In genomic region chr12:27498761-27499160, GRCh38 we compare ENCODE assay signal across 24 cellular contexts. TPM values are rescaled to one million over a fixed set of nuclear protein-coding genes. Genes with fewer than 3 reads are reported as not detected.
DNase-seq lines count a peak whose midpoint lies in the region; ATAC-seq, FAIRE-seq and TF ChIP-seq lines count a peak whose summit lies in the region.
"Had no signal": no experiment of that assay in that cellular context is flagged by ENCODE, and none has a peak within 500 bp of the region (broad histone marks: within the 10 kb centered on the region; RNA-seq: fewer than 3 reads in every experiment).

No MANE protein-coding gene starts in this region.

- CTCF ChIA-PET in K562 (lab: Yijun Ruan, JAX; ENCODE audit: low intra/inter-chr PET ratio) = no interaction called here

- no peak overlapping the region for H3K9ac ChIP-seq in BLaER1 treated with 17β-estradiol and CSF1 and Interleukin-3, amounts not matched to agents 10 nM and 100 nM
- H3K9ac ChIP-seq in K562 (ENCODE audit: insufficient read depth in 1 of 2, low read depth in 2 of 2, low read length in 2 of 2) = no peak overlapping the region

- no peak overlapping the region for H3K4me3 ChIP-seq in BLaER1 treated with 17β-estradiol and CSF1 and Interleukin-3, amounts not matched to agents 10 nM and 100 nM
- H3K4me3 ChIP-seq in K562 = no peak overlapping the region
- H3K4me3 ChIP-seq: ascending aorta, gastroesophageal sphincter, tibial nerve had no signal

- 0% methylated on average over 5 of the region's 5 CpGs for WGBS in K562 (ENCODE audit: insufficient coverage, low coverage, missing lambda C conversion rate)

- peaks cover 27 to 62% (median 45%) of the 10 kb centered on the region in 11 experiments for H3K9me3 ChIP-seq in BLaER1 treated with 17β-estradiol and CSF1 and Interleukin-3, amounts not matched to agents 10 nM and 100 nM (replicated peaks in 1 of 11)
- H3K9me3 ChIP-seq in K562 (replicated peaks; ENCODE audit: control insufficient read depth, insufficient read depth, low read depth, low read length) = no peaks in the 10 kb centered on the region
- H3K9me3 ChIP-seq: ascending aorta, gastroesophageal sphincter, tibial nerve had no signal

- no peaks in the 10 kb centered on the region for H3K79me2 ChIP-seq in K562 (ENCODE audit: control insufficient read depth, insufficient read depth, low read length)

- TF ChIP-seq RAD21 in K562 (CRISPR knock-in tag; conservative IDR thresholded peaks at IDR 0.05 in 1 of 2, IDR thresholded peaks at IDR 0.05 in 1 of 2) = no peak

- DNase-seq in HT1080 (ENCODE audit: low read depth) = peak; percentile 10
- DNase-seq in NCI-H748 treated with DMSO at 0.1 percent for 48 hours (lab: John Stamatoyannopoulos, UW) = peak; percentile 42
- no peak for DNase-seq in K562 (ENCODE audit: extremely low read depth in 1 of 4, low spot score in 3 of 4)
- DNase-seq in CD1c-positive myeloid dendritic cell (ENCODE audit: extremely low spot score) = no peak
- DNase-seq in SHP77 treated with DMSO at 0.1 percent for 48 hours (lab: John Stamatoyannopoulos, UW) = no peak
- DNase-seq: activated effector memory CD4-positive, alpha-beta T cell treated with anti-CD3 and anti-CD28 coated beads, Interleukin-2, amount 50 U/mL, for 16 hours; NCI-H82; retina; stimulated activated naive CD4-positive, alpha-beta T cell treated with Interleukin-2 at 50 U/mL for 16 hours; T-cell had no signal

- no peak for FAIRE-seq in K562 (lab: Jason Lieb, UNC)
- FAIRE-seq: colon, D721Med, endothelial cell of umbilical vein had no signal

- no peak for TF ChIP-seq POLR2A in K562 (conservative IDR thresholded peaks at IDR 0.05)

- H3K36me3 ChIP-seq in BLaER1 treated with 17β-estradiol and CSF1 and Interleukin-3, amounts not matched to agents 10 nM and 100 nM = no peaks in the 10 kb centered on the region
- no peaks in the 10 kb centered on the region for H3K36me3 ChIP-seq in K562 (ENCODE audit: control insufficient read depth, insufficient read depth, low read length)
- H3K36me3 ChIP-seq: ascending aorta, gastroesophageal sphincter, tibial nerve had no signal

- peaks cover 0 to 24% (median 19%) of the 10 kb centered on the region in 10 experiments; a peak in 18 of 20 replicates for H3K4me1 ChIP-seq in BLaER1 treated with 17β-estradiol and CSF1 and Interleukin-3, amounts not matched to agents 10 nM and 100 nM
- no peaks in the 10 kb centered on the region for H3K4me1 ChIP-seq in K562 (replicated peaks in 1 of 2; ENCODE audit: control insufficient read depth in 2 of 2, insufficient read depth in 2 of 2, low read length in 2 of 2)
- H3K4me1 ChIP-seq: ascending aorta, gastroesophageal sphincter, tibial nerve had no signal

- BruUV-seq in K562 (replicated peaks; lab: Mats Ljungman, UMichigan) = no TSS peak

- H3K27ac ChIP-seq in BLaER1 treated with 17β-estradiol and CSF1 and Interleukin-3, amounts not matched to agents 10 nM and 100 nM = peak overlapping the region in 8 of 11 experiments; percentile 29 to 66 (median 46); a peak in 11 of 22 replicates
- H3K27ac ChIP-seq in K562 (ENCODE audit: extremely low read depth, low read depth, low read length) = no peak overlapping the region
- H3K27ac ChIP-seq: ascending aorta, gastroesophageal sphincter, RWPE1, tibial nerve had no signal

- H4K20me1 ChIP-seq in BLaER1 treated with 17β-estradiol and CSF1 and Interleukin-3, amounts not matched to agents 10 nM and 100 nM = no peaks in the 10 kb centered on the region
- H4K20me1 ChIP-seq in K562 (replicated peaks; ENCODE audit: control insufficient read depth, insufficient read depth, low read length) = no peaks in the 10 kb centered on the region

- no peaks in the 10 kb centered on the region for H3K27me3 ChIP-seq in BLaER1 treated with 17β-estradiol and CSF1 and Interleukin-3, amounts not matched to agents 10 nM and 100 nM
- peaks cover 0 to 2% of the 10 kb centered on the region in 2 experiments; a peak in 1 of 5 replicates for H3K27me3 ChIP-seq in K562 (ENCODE audit: control insufficient read depth in 2 of 2, insufficient read depth in 2 of 2, low read length in 2 of 2)
- H3K27me3 ChIP-seq: ascending aorta, gastroesophageal sphincter, tibial nerve had no signal

- no peak for TF ChIP-seq EP300 in K562 (IDR thresholded peaks at IDR 0.05; ENCODE audit: low read length)

- H2AFZ ChIP-seq in K562 (ENCODE audit: low read depth, low read length) = no peak overlapping the region

- in situ Hi-C loops in K562 (cut with MboI) = no loop called here

- TF ChIP-seq CTCF in K562 (IDR thresholded peaks at IDR 0.05 in 2 of 3, conservative IDR thresholded peaks at IDR 0.05 in 1 of 3; ENCODE audit: insufficient read depth in 2 of 3, low read depth in 1 of 3, low read length in 3 of 3) = no peak

- POLR2A ChIA-PET in K562 (lab: Yijun Ruan, JAX) = no interaction called here

- H3K9me1 ChIP-seq in K562 (ENCODE audit: control insufficient read depth, insufficient read depth, low read length) = no peaks in the 10 kb centered on the region

- ATAC-seq in K562 = no peak
- no peak for ATAC-seq in GM18858 (IDR thresholded peaks at IDR 0.05; ENCODE audit: unreplicated experiment)
- no peak for ATAC-seq in HG02884 (IDR thresholded peaks at IDR 0.05; ENCODE audit: unreplicated experiment)
- ATAC-seq: gastroesophageal sphincter, left lobe of liver, T-cell had no signal

- intact Hi-C loops in K562 (cut with micrococcal nuclease) = no loop called here

- peak overlapping the region in 10 of 11 experiments; percentile 24 to 48 (median 36); a peak in 18 of 22 replicates for H3K4me2 ChIP-seq in BLaER1 treated with 17β-estradiol and CSF1 and Interleukin-3, amounts not matched to agents 10 nM and 100 nM
- H3K4me2 ChIP-seq in K562 (ENCODE audit: insufficient read depth, low read length) = no peak overlapping the region

TF ChIP-seq in K562, 482 proteins besides CTCF, POLR2A, EP300 and RAD21 (continues in another document):
- TF ChIP-seq CEBPG (CRISPR knock-in tag; IDR thresholded peaks at IDR 0.05) = no peak
- 0 out of 4 replicates have a peak, but pooled peaks of 1 of the 2 experiments have one; percentile 12 for TF ChIP-seq CEBPG (tag; conservative IDR thresholded peaks at IDR 0.05 in 1 of 2, IDR thresholded peaks at IDR 0.05 in 1 of 2)
- no peak for TF ChIP-seq ZNF217 (CRISPR knock-in tag; IDR thresholded peaks at IDR 0.05)
- no peak for TF ChIP-seq NR3C1 (CRISPR knock-in tag; IDR thresholded peaks at IDR 0.05)
- no peak for TF ChIP-seq NR2C2 (CRISPR knock-in tag; IDR thresholded peaks at IDR 0.05)
- TF ChIP-seq NR2C2 (tag; IDR thresholded peaks at IDR 0.05) = no peak
- peak; percentile 31; the same call in 1 of the 2 replicates for TF ChIP-seq CEBPB (tag; IDR thresholded peaks at IDR 0.05)
- no peak for TF ChIP-seq KDM5B (IDR thresholded peaks at IDR 0.05; ENCODE audit: insufficient replicate concordance, low read depth, low read length)
- TF ChIP-seq NBN (IDR thresholded peaks at IDR 0.05; ENCODE audit: low read depth) = no peak
- TF ChIP-seq SAP30 (IDR thresholded peaks at IDR 0.05; ENCODE audit: borderline replicate concordance, insufficient read depth, low read depth, low read length, poor library complexity, severe bottlenecking) = no peak
- no peak for TF ChIP-seq ZNF77 (CRISPR knock-in tag; IDR thresholded peaks at IDR 0.05)
- no peak for TF ChIP-seq CTBP1 (IDR thresholded peaks at IDR 0.05; ENCODE audit: borderline replicate concordance)

RNA-seq across cellular contexts. Expression of gene PPFIBP1, which starts 25.2 kb away (rescaled TPM):
- total RNA-seq in HT1080 (2014; rRNA removed; shearing (Covaris generic)) = 86.7 and 105 TPM in 2 replicates
- 106 and 155 TPM in 2 replicates for polyA plus RNA-seq in HT1080 (2015; cell fraction: cytosol; rRNA removed)
- polyA plus RNA-seq in HT1080 (2015; cell fraction: nucleus; rRNA removed) = 351 and 401 TPM in 2 replicates
- 6.9 and 13.8 TPM in 2 replicates for total RNA-seq in K562 (2011; cell fraction: chromatin; rRNA removed; ENCODE audit: low replicate concordance)
- 2.0 and 3.2 TPM in 2 replicates for total RNA-seq in K562 (2011; cell fraction: nucleolus; rRNA removed)
- total RNA-seq in K562 (2011; cell fraction: nucleoplasm; rRNA removed) = 5.1 and 5.3 TPM in 2 replicates
- total RNA-seq in K562 (2014; rRNA removed) (2.9 and 3.5 TPM in 2 replicates), K562 (2014; rRNA removed; fragmentation: Illumina TruSeq; extraction: Trizol) (2.2 TPM in 2 replicates), K562 (2015; rRNA removed; fragmentation: Illumina TruSeq; extraction: Trizol) (1.8 and 1.9 TPM in 2 replicates), K562 (2021) (3.5 and 3.6 TPM in 2 replicates)
- polyA plus RNA-seq in K562 (2011; rRNA removed) (0.95 and 2.9 TPM in 2 replicates), K562 (2014; fragmentation: Illumina TruSeq; extraction: Trizol) (1.7 and 1.8 TPM in 2 replicates), K562 (2014; fragmentation: Nextera tagmentation; extraction: Ambion mirVana) (under 1 TPM; 0.46 to 0.59 TPM), K562 (2014; rRNA removed) (1.2 and 2.9 TPM in 2 replicates)
- polyA plus RNA-seq in K562 (2011; cell fraction: cytosol; rRNA removed) = 0.47 and 0.78 TPM in 2 replicates
- polyA plus RNA-seq in K562 (2011; cell fraction: nucleus; rRNA removed) = 1.4 and 3.0 TPM in 2 replicates
- polyA plus RNA-seq in K562 (2012) = 1.9 and 2.0 TPM in 2 replicates
- polyA minus RNA-seq in K562 (2011; rRNA and poly(A)+ RNA removed) = 4.5 and 4.7 TPM in 2 replicates
- 0.55 and 1.7 TPM in 2 replicates for polyA minus RNA-seq in K562 (2011; cell fraction: cytosol; rRNA and poly(A)+ RNA removed)
- 3.9 and 4.2 TPM in 2 replicates for polyA minus RNA-seq in K562 (2011; cell fraction: nucleus; rRNA and poly(A)+ RNA removed)

RNA-seq across cellular contexts. Expression of gene SMCO2, which starts 52.2 kb away (rescaled TPM):
- total RNA-seq in HT1080 (2014; rRNA removed; shearing (Covaris generic)) = 0.35 and 0.37 TPM in 2 replicates
- 0.45 TPM in 1 of 2 replicates, not detected in the other for polyA plus RNA-seq in HT1080 (2015; cell fraction: cytosol; rRNA removed)
- 2.9 and 3.3 TPM in 2 replicates for polyA plus RNA-seq in HT1080 (2015; cell fraction: nucleus; rRNA removed)
- not detected in 2 replicates for total RNA-seq in K562 (2011; cell fraction: chromatin; rRNA removed; ENCODE audit: low replicate concordance)
- total RNA-seq in K562 (2011; cell fraction: nucleolus; rRNA removed) = not detected in 2 replicates
- total RNA-seq in K562 (2011; cell fraction: nucleoplasm; rRNA removed) = not detected in 2 replicates
- total RNA-seq in K562 (2014; rRNA removed) (not detected in 2 replicates), K562 (2014; rRNA removed; fragmentation: Illumina TruSeq; extraction: Trizol) (not detected in 2 replicates), K562 (2015; rRNA removed; fragmentation: Illumina TruSeq; extraction: Trizol) (not detected in 2 replicates), K562 (2021) (not detected in 2 replicates)
- polyA plus RNA-seq in K562 (2011; rRNA removed) (not detected in 2 replicates), K562 (2014; fragmentation: Illumina TruSeq; extraction: Trizol) (not detected in 2 replicates), K562 (2014; fragmentation: Nextera tagmentation; extraction: Ambion mirVana) (not detected), K562 (2014; rRNA removed) (not detected in 2 replicates)
- polyA plus RNA-seq in K562 (2011; cell fraction: cytosol; rRNA removed) = not detected in 2 replicates
- polyA plus RNA-seq in K562 (2011; cell fraction: nucleus; rRNA removed) = not detected in 2 replicates
- polyA plus RNA-seq in K562 (2012) = not detected in 2 replicates
- polyA minus RNA-seq in K562 (2011; rRNA and poly(A)+ RNA removed) = not detected in 2 replicates
- not detected in 2 replicates for polyA minus RNA-seq in K562 (2011; cell fraction: cytosol; rRNA and poly(A)+ RNA removed)
- not detected in 2 replicates for polyA minus RNA-seq in K562 (2011; cell fraction: nucleus; rRNA and poly(A)+ RNA removed)
- total RNA-seq: activated CD8-positive, alpha-beta memory T cell treated with anti-CD3 and anti-CD28 coated beads for 36 hours; ascending aorta; B cell; gastroesophageal sphincter; left lobe of liver; mononuclear cell; T-cell; tibial nerve had no signal

Comparison
In these comparisons a context has a peak if more than half of its experiments do, and no peak if none do; other contexts are left out.
1. DNase-seq: peak in HT1080 (single experiment) and NCI-H748 treated with DMSO at 0.1 percent for 48 hours (single experiment); none in K562 (0 of 4), CD1c-positive myeloid dendritic cell (single experiment) and SHP77 treated with DMSO at 0.1 percent for 48 hours (single experiment).